1 cellular context compared by ENCODE assay signal in genomic region chr19:33676999-33677665, GRCh38.
TF ChIP-seq lines count a peak whose summit lies in the region.

No MANE protein-coding gene starts in this region.

TF ChIP-seq in GM23338, 12 proteins besides CTCF, POLR2A, EP300 and RAD21 (continued from another document):
- no peak for TF ChIP-seq ZNF462 (CRISPR knock-in tag; IDR thresholded peaks at IDR 0.05)
- TF ChIP-seq POLR2AphosphoS5 (IDR thresholded peaks at IDR 0.05; ENCODE audit: low read depth) = no peak
TF ChIP-seq in GM23338: peak in this region for 0.
